In the genomic region with DNA sequence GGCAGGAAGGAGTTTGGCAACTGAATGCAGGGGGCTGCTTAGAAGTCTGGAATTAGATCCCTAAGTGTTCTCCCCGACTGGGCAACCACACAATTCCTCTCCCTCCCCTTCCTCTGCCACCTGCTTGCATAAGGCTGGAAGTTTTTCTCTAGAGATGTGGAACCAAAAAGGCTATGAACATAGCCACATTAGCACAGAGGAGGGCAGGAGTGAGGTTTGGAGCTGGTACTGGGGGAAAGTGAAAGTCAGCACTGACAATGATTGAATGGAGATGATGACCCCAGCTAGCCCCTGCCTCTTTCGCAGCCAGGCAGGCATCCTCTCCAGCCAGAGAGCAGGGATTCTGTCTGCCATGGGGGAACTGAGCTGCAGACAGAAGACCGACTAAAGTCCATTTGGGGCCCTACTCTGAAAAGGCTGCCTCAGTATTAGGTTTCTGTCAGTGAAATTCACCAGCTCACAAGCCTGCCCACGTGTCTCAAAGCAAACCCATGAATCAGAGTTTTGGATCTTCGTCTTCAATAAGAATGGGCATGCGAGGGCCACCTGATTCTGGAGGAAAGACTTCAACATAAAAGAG, we compare ENCODE assay signal across 8 cellular contexts.
A peak's percentile ranks its signal among the peaks of the same experiment; 100 is the strongest.
DNase-seq lines count a peak whose midpoint lies in the region; ATAC-seq and TF ChIP-seq lines count a peak whose summit lies in the region.

No MANE protein-coding gene starts in this region.

- in situ Hi-C loops in GM13976 (cut with MboI; ENCODE audit: low sequenced_read_pairs, unreplicated experiment), result no loop called here

- H3K23ac ChIP-seq in neuronal stem cell (ENCODE audit: low read depth, low read length, poor library complexity), result no peak overlapping the region

- H2BK120ac ChIP-seq in neuronal stem cell (ENCODE audit: low read depth, low read length), result no peak overlapping the region

- H3K79me1 ChIP-seq in neuronal stem cell (ENCODE audit: low read depth, low read length), result no peaks in the 10 kb centered on the region

- no peak overlapping the region for H2AK5ac ChIP-seq in neuronal stem cell (ENCODE audit: low read depth, low read length)

- H2AFZ ChIP-seq in neuronal stem cell (ENCODE audit: low read length), result peak overlapping the region; percentile 65

- H4K8ac ChIP-seq in neuronal stem cell (ENCODE audit: low read depth, low read length), result no peak overlapping the region

- TF ChIP-seq CTCF in GM13976 (IDR thresholded peaks at IDR 0.05; ENCODE audit: borderline replicate concordance, control extremely low read depth, extremely low read depth, insufficient read depth, missing control alignments), result no peak

- H3K9ac ChIP-seq in duodenal mucosa (ENCODE audit: low read depth in 1 of 2, low read length in 2 of 2) (peak overlapping the region; percentile 12 to 44), neuronal stem cell (ENCODE audit: low read depth, low read length, poor library complexity) (no peak overlapping the region)

- H3K4me1 ChIP-seq in duodenal mucosa (ENCODE audit: control insufficient read depth in 1 of 2, insufficient read depth in 2 of 2, low read length in 2 of 2), result peaks cover 54 to 64% of the 10 kb centered on the region in 2 donors
- H3K4me1 ChIP-seq in neuronal stem cell (ENCODE audit: control insufficient read depth in 2 of 2, insufficient read depth in 1 of 2, low read depth in 1 of 2, low read length in 2 of 2), result peaks cover 4 to 10% of the 10 kb centered on the region in 2 donors

- peak overlapping the region in 1 of 2 donors; percentile 32 for H3K4me3 ChIP-seq in duodenal mucosa (ENCODE audit: low read depth in 1 of 2, low read length in 2 of 2)
- H3K4me3 ChIP-seq in neuronal stem cell (ENCODE audit: low read length in 2 of 2), result no peak overlapping the region

- DNase-seq in NCI-H1105 (lab: John Stamatoyannopoulos, UW) (peak; percentile 0), NCI-H1105 treated with DMSO at 0.1 percent for 48 hours (lab: John Stamatoyannopoulos, UW) (no peak), NCI-H2227 treated with DMSO at 0.1 percent for 48 hours (lab: John Stamatoyannopoulos, UW) (peak; percentile 63), neuronal stem cell (ENCODE audit: low spot score) (no peak), NCI-H2029 (lab: John Stamatoyannopoulos, UW) (no peak), GM13976 (ENCODE audit: low spot score) (no peak)

- no peak overlapping the region for H3K18ac ChIP-seq in neuronal stem cell (ENCODE audit: low read length)

- no peak overlapping the region for H3K4ac ChIP-seq in neuronal stem cell (ENCODE audit: low read length)

- no peak overlapping the region for H3K14ac ChIP-seq in neuronal stem cell (ENCODE audit: low read length)

- no CpG with 5 or more reads among the region's 6 CpGs for WGBS in neuronal stem cell (ENCODE audit: extremely low coverage in 2 of 2, insufficient read length in 2 of 2, insufficient replicate concordance in 1 of 2), 2 donors

- H3K27me3 ChIP-seq in duodenal mucosa (ENCODE audit: control insufficient read depth in 1 of 2, insufficient read depth in 2 of 2, low read length in 2 of 2) (no peaks in the 10 kb centered on the region), neuronal stem cell (ENCODE audit: control insufficient read depth in 3 of 3, insufficient read depth in 3 of 3, low read depth in 1 of 3, low read length in 3 of 3) (peaks cover 0 to 7% (median 0%) of the 10 kb centered on the region in 3 experiments)

- ATAC-seq in HG03175 (IDR thresholded peaks at IDR 0.05; ENCODE audit: unreplicated experiment), result no peak

- H3K27ac ChIP-seq in duodenal mucosa (ENCODE audit: low read depth, low read length) (peak overlapping the region; percentile 55), neuronal stem cell (replicated peaks; ENCODE audit: low read length) (no peak overlapping the region)

- H3K36me3 ChIP-seq in duodenal mucosa (ENCODE audit: control insufficient read depth in 1 of 2, insufficient read depth in 2 of 2, low read length in 2 of 2), result no peaks in the 10 kb centered on the region
- H3K36me3 ChIP-seq in neuronal stem cell (replicated peaks in 1 of 2; ENCODE audit: control insufficient read depth in 2 of 2, insufficient read depth in 2 of 2, low read length in 2 of 2), result no peaks in the 10 kb centered on the region

- no peak overlapping the region for H2BK15ac ChIP-seq in neuronal stem cell (ENCODE audit: low read length)

- no peak overlapping the region for H2BK5ac ChIP-seq in neuronal stem cell (ENCODE audit: low read length)

- H2BK12ac ChIP-seq in neuronal stem cell (ENCODE audit: low read length), result no peak overlapping the region

- H4K91ac ChIP-seq in neuronal stem cell (ENCODE audit: low read depth, low read length, poor library complexity), result no peak overlapping the region

- no peak overlapping the region for H3K4me2 ChIP-seq in neuronal stem cell (ENCODE audit: insufficient read depth, low read length, poor library complexity, severe bottlenecking)

- H3K9me3 ChIP-seq in duodenal mucosa (ENCODE audit: control insufficient read depth in 1 of 2, low read length in 2 of 2) (peaks cover 5 to 6% of the 10 kb centered on the region in 2 donors), neuronal stem cell (replicated peaks in 1 of 2; ENCODE audit: control insufficient read depth in 2 of 2, insufficient read depth in 1 of 2, low read depth in 1 of 2, low read length in 2 of 2) (peaks cover 3 to 6% of the 10 kb centered on the region in 2 donors)

Comparison
In these comparisons a context has a peak if more than half of its experiments do, and no peak if none do; other contexts are left out.
1. DNase-seq: peak in NCI-H1105 (single experiment) and NCI-H2227 treated with DMSO at 0.1 percent for 48 hours (single experiment); none in NCI-H1105 treated with DMSO at 0.1 percent for 48 hours (single experiment), neuronal stem cell (single experiment), NCI-H2029 (single experiment) and GM13976 (single experiment).